Comparison of ENCODE assay signal across 20 cellular contexts in the genomic region with DNA sequence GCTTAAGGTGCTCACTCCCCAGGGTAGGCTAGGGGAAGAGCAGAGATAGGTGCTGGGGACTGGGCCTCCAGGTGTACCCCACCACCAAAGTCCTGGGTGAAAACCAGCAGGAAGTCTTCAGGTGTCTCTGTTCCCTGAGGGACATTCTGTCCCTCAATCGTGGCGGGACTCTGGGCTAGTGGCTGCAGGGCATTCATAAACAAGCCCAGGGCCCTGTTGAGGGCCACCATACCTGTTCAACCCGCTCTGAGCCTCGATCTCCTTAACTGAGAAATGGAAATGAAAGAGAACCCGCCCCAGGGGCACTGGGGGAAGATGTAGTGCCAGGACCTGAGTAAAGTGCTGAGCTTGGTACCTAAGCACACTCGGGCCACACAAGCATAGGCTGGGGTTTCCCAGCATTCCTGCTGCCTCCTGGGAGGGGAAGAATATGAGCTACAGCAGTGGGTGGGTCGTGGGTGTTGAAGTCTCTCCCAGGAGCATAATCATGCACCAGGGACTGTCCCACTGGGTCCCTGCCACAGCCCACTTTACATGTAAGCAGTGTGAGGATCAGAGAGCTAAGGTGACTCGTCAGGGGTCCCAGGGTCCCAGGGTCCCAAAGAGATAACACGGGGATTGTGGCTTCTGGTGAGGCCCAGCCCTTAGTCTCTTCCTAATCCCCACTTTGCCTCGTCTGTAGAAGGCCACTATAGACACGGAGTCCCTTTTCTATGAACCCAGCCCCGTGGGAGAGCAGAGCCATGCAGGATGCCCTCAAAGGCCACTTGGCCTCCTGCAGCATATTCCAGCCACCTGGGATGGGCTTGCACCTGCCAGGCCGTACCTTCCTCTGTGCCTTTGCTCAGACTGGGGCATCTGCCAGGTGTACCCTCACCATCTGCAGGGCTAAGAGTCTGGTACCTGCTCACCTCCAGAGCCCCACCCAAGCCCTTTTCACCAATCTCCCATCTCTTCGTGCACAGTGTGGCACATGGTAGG. TPM values are rescaled to one million over a fixed set of nuclear protein-coding genes. Genes with fewer than 3 reads are reported as not detected.
DNase-seq lines count a peak whose midpoint lies in the region; ATAC-seq, FAIRE-seq and TF ChIP-seq lines count a peak whose summit lies in the region.
"Had no signal": no experiment of that assay in that cellular context is flagged by ENCODE, and none has a peak within 500 bp of the region (broad histone marks: within the 10 kb centered on the region; RNA-seq: fewer than 3 reads in every experiment).

No MANE protein-coding gene starts in this region.

- no peak overlapping the region for H3K4me3 Mint-ChIP-seq in endodermal cell
- H3K4me3 Mint-ChIP-seq: activated T-helper 17 cell treated with anti-CD3 and anti-CD28 coated beads, Interleukin-2, amount 50 U/mL, for 72 hours; natural killer cell; T-helper 17 cell had no signal

- H3K4me1 ChIP-seq in endodermal cell (ENCODE audit: control insufficient read depth, insufficient read depth, low read length) (no peaks in the 10 kb centered on the region), pancreas (peaks cover 6 to 9% (median 8%) of the 10 kb centered on the region in 3 donors)

- peak; percentile 53 for DNase-seq in NCI-H1105 treated with DMSO at 0.1 percent for 48 hours (lab: John Stamatoyannopoulos, UW)
- peak; percentile 48 for DNase-seq in endodermal cell
- DNase-seq in pancreas: peak in 4 of 6 donors; percentile 3 to 35 (median 17)
- no peak for DNase-seq in NCI-H526 treated with DMSO at 0.1 percent for 48 hours (lab: John Stamatoyannopoulos, UW)
- no peak for DNase-seq in iPS-NIHi7 (ENCODE audit: extremely low spot score)
- DNase-seq in COLO829 (ENCODE audit: low spot score): no peak
- DNase-seq: activated CD4-positive, CD25-positive, alpha-beta regulatory T cell; COR-L47; EL; natural killer cell; NCI-H1436 treated with DMSO at 0.1 percent for 48 hours; NCI-H345; stimulated activated naive CD8-positive, alpha-beta T cell treated with anti-CD3 and anti-CD28 coated beads, Interleukin-15, Interleukin-2, amounts not matched to agents 100 U/mL and 50 U/mL, for 24 hours; T-helper 17 cell had no signal

- H3K27ac Mint-ChIP-seq in endodermal cell: no peak overlapping the region
- H3K27ac Mint-ChIP-seq: activated T-helper 17 cell treated with anti-CD3 and anti-CD28 coated beads, Interleukin-2, amount 50 U/mL, for 72 hours; natural killer cell; T-helper 17 cell had no signal

- no peaks in the 10 kb centered on the region for H3K9me3 Mint-ChIP-seq in endodermal cell
- H3K9me3 Mint-ChIP-seq: activated T-helper 17 cell treated with anti-CD3 and anti-CD28 coated beads, Interleukin-2, amount 50 U/mL, for 72 hours; natural killer cell had no signal

- intact Hi-C loops in pancreas (cut with DNase I): no loop called here

- H3K36me3 Mint-ChIP-seq in endodermal cell (ENCODE audit: low read depth): peaks cover 6% of the 10 kb centered on the region
- H3K36me3 Mint-ChIP-seq: natural killer cell had no signal

- ATAC-seq in pancreas (no peak), GM19455 (IDR thresholded peaks at IDR 0.05; ENCODE audit: unreplicated experiment) (no peak)
- ATAC-seq: activated T-helper 17 cell treated with anti-CD3 and anti-CD28 coated beads, Interleukin-2, amount 50 U/mL, for 72 hours; stimulated activated naive CD8-positive, alpha-beta T cell treated with anti-CD3 and anti-CD28 coated beads, Interleukin-15, Interleukin-2, amounts not matched to agents 100 U/mL and 50 U/mL, for 24 hours; T-helper 17 cell had no signal

- 90 to 91% methylated on average over 9 to 14 of the region's 14 CpGs for WGBS in endodermal cell (ENCODE audit: insufficient coverage in 1 of 2, insufficient read length in 1 of 2), 2 experiments
- 74 to 76% methylated on average over 14 of the region's 14 CpGs for WGBS in pancreas, 2 donors

- H3K27me3 ChIP-seq in endodermal cell (ENCODE audit: control insufficient read depth, insufficient read depth, low read length, poor library complexity, severe bottlenecking) (no peaks in the 10 kb centered on the region), pancreas (no peaks in the 10 kb centered on the region)
- H3K27me3 ChIP-seq: vagina had no signal

- TF ChIP-seq CTCF in 22Rv1 (IDR thresholded peaks at IDR 0.05) (no peak), endodermal cell (conservative IDR thresholded peaks at IDR 0.05) (no peak), pancreas (IDR thresholded peaks at IDR 0.05) (no peak)

- H3K36me3 ChIP-seq in endodermal cell (ENCODE audit: control insufficient read depth, insufficient read depth, low read length) (peaks cover 25% of the 10 kb centered on the region), pancreas (no peaks in the 10 kb centered on the region)
- H3K36me3 ChIP-seq: vagina had no signal

- H3K27ac ChIP-seq in 22Rv1: peak overlapping the region; percentile 31; the same call in 1 of the 2 replicates
- H3K27ac ChIP-seq in endodermal cell (ENCODE audit: low read depth, low read length): peak overlapping the region; percentile 72
- H3K27ac ChIP-seq in pancreas: peak overlapping the region; percentile 28 to 76 (median 54)
- H3K27ac ChIP-seq: vagina had no signal

- H3K9me3 ChIP-seq in endodermal cell (ENCODE audit: control insufficient read depth, low read length) (no peaks in the 10 kb centered on the region), pancreas (no peaks in the 10 kb centered on the region)
- H3K9me3 ChIP-seq: vagina had no signal

- peaks cover 15% of the 10 kb centered on the region for H3K4me1 Mint-ChIP-seq in endodermal cell
- H3K4me1 Mint-ChIP-seq: natural killer cell, T-helper 17 cell had no signal

- no peak overlapping the region for H3K9ac ChIP-seq in endodermal cell (ENCODE audit: extremely low read depth, low read length, poor library complexity, severe bottlenecking)

- H3K4me3 ChIP-seq in endodermal cell (ENCODE audit: low read length) (no peak overlapping the region), pancreas (no peak overlapping the region)
- H3K4me3 ChIP-seq: coronary artery, vagina had no signal

- no peaks in the 10 kb centered on the region for H3K27me3 Mint-ChIP-seq in endodermal cell (ENCODE audit: insufficient read depth)

- no peak for FAIRE-seq in pancreas (lab: Jason Lieb, UNC)
- FAIRE-seq: HTR-8/SVneo had no signal

RNA-seq across cellular contexts. Expression of a gene that starts 14.4 kb away (rescaled TPM):
- total RNA-seq in endodermal cell (10 to 100 TPM; 21.6 to 24.4 TPM), pancreas (1 to 10 TPM; 2.1 to 4.3 (median 3.3) TPM)
- polyA plus RNA-seq in endodermal cell (2013, experiment 1 of 2): 8.7 TPM
- polyA plus RNA-seq in endodermal cell (2013, experiment 2 of 2): 8.7 TPM
- polyA plus RNA-seq in pancreas: 10 to 100 TPM in 1 of 2 donors, 1 to 10 TPM in 1; 5.6 to 14.6 TPM

Comparison
In these comparisons a context has a peak if more than half of its experiments do, and no peak if none do; other contexts are left out.
1. DNase-seq: peak in NCI-H1105 treated with DMSO at 0.1 percent for 48 hours (single experiment), endodermal cell (single experiment) and pancreas (4 of 6); none in NCI-H526 treated with DMSO at 0.1 percent for 48 hours (single experiment), iPS-NIHi7 (single experiment) and COLO829 (single experiment).
2. RNA of a gene that starts 14.4 kb away (total RNA-seq): 21.6 to 24.4 TPM in endodermal cell; 2.1 to 4.3 TPM in pancreas; every median in the first group is over 4 times any median in the second.
3. Peak in every context shown above with its lines, with median percentiles within 50 percentile points of each other: H3K27ac ChIP-seq.